ENCODE assay signal across 18 cellular contexts in the genomic region with DNA sequence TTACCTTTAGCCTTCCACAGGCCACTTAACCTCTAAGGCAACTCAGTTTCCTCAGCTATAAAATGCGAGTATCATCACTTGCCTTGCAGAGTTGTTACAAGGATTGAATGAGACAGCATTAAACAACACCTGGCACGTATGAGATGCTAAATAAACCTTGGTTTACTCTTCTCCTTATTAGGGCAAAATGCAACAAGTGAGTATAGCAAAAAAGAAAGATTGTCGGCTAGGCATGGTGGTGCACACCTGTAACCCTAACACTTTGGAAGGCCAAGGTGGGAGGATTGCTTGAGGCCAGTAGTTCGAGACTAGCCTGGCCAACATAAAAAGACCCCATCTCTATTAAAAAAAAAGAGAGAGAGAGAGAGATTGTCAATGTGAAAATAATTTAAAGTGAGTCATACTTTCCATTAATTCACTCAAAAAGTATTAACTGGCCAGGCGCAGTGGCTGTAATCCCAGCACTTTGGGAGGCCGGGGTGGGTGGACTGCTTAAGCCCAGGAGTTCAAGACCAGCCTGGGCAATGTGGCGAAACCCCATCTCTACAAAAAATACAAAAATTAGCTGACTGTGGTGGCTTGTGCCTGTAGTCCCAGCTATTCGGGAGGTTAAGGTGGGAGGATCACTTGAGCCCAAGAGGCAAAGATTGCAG. TPM values are rescaled to one million over a fixed set of nuclear protein-coding genes. Genes with fewer than 3 reads are reported as not detected.
DNase-seq lines count a peak whose midpoint lies in the region; ATAC-seq, FAIRE-seq and TF ChIP-seq lines count a peak whose summit lies in the region.
"Had no signal": no experiment of that assay in that cellular context is flagged by ENCODE, and none has a peak within 500 bp of the region (broad histone marks: within the 10 kb centered on the region; RNA-seq: fewer than 3 reads in every experiment).

No MANE protein-coding gene starts in this region.

- H3K27ac ChIP-seq in GM12878 (ENCODE audit: control insufficient read depth, insufficient read depth) (no peak overlapping the region), thyroid gland (no peak overlapping the region)
- H3K27ac ChIP-seq: 22Rv1, RWPE1 had no signal

- peaks cover 90% of the 10 kb centered on the region for H3K79me2 ChIP-seq in GM12878 (ENCODE audit: control insufficient read depth, insufficient read depth, low read length)

- SMC1A ChIA-PET in GM12878 (lab: Charles Lee; ENCODE audit: uncharacterized antibody, unreplicated experiment): interaction anchor here (0.8 to 2.6 kb wide), 4 partner anchors 9 to 94 kb away, joined by 3 to 8 read pairs (median 4); no protein-coding TSS in a partner anchor

- no peak for TF ChIP-seq RAD21 in GM12878 (IDR thresholded peaks at IDR 0.05; ENCODE audit: insufficient read depth, low read depth, low read length)

- in situ Hi-C loops in GM12878 (cut with MboI): no loop called here
- in situ Hi-C loops in KBM-7 (cut with MboI; ENCODE audit: low pct_unique_long_range_greater_than_20kb, low sequenced_read_pairs): no loop called here

- H3K4me2 ChIP-seq in GM12878 (ENCODE audit: control insufficient read depth, insufficient read depth): no peak overlapping the region

- H3K4me1 Mint-ChIP-seq in activated CD4-positive, alpha-beta T cell treated with anti-CD3 and anti-CD28 coated beads for 36 hours: peaks cover 54% of the 10 kb centered on the region
- peaks cover 46% of the 10 kb centered on the region for H3K4me1 Mint-ChIP-seq in osteocyte (ENCODE audit: unreplicated experiment)

- no peak for ATAC-seq in activated CD4-positive, alpha-beta T cell treated with anti-CD3 and anti-CD28 coated beads for 36 hours
- peak; percentile 4; the same call in 2 of the 3 replicates for ATAC-seq in GM12878

- no peaks in the 10 kb centered on the region for H3K27me3 ChIP-seq in GM12878 (replicated peaks in 1 of 2; ENCODE audit: control insufficient read depth in 2 of 2, insufficient read depth in 2 of 2, low read length in 1 of 2)
- H3K27me3 ChIP-seq in thyroid gland: no peaks in the 10 kb centered on the region
- H3K27me3 ChIP-seq: BE2C had no signal

- DNase-seq in activated CD4-positive, alpha-beta T cell treated with anti-CD3 and anti-CD28 coated beads for 36 hours: no peak
- no peak for DNase-seq in activated CD4-positive, alpha-beta T cell treated with anti-CD3 and anti-CD28 coated beads, Interleukin-2, amount 50 U/mL, for 48 hours
- no peak for DNase-seq in H54 (ENCODE audit: insufficient read length, low spot score)
- DNase-seq in GM12878 (ENCODE audit: low read depth, low spot score): no peak
- no peak for DNase-seq in osteocyte (ENCODE audit: extremely low spot score, unreplicated experiment)
- no peak for DNase-seq in thyroid gland
- DNase-seq in MV-4-11 (lab: John Stamatoyannopoulos, UW): no peak
- no peak for DNase-seq in KBM-7
- DNase-seq: BE2C; CD8-positive, alpha-beta memory T cell; GF-D8; NCI-H1105 treated with DMSO at 0.1 percent for 48 hours; NCI-H1694 treated with DMSO at 0.1 percent for 48 hours; NCI-H2107; NCI-H226; NCI-H524 treated with DMSO at 0.1 percent for 48 hours had no signal

- POLR2A ChIA-PET in activated CD4-positive, alpha-beta T cell treated with anti-CD3 and anti-CD28 coated beads for 36 hours (lab: Charles Lee): interaction anchor here (0.6 kb wide), 1 partner anchor 54 kb away, joined by 3 read pairs; no protein-coding TSS in a partner anchor
- POLR2A ChIA-PET in GM12878 (lab: Charles Lee): interaction anchor here (0.8 kb wide), 1 partner anchor 9 kb away, joined by 4 read pairs; no protein-coding TSS in a partner anchor

- no peak overlapping the region for H3K4me3 Mint-ChIP-seq in activated CD4-positive, alpha-beta T cell treated with anti-CD3 and anti-CD28 coated beads for 36 hours
- H3K4me3 Mint-ChIP-seq in osteocyte (ENCODE audit: unreplicated experiment): no peak overlapping the region
- H3K4me3 Mint-ChIP-seq: CD8-positive, alpha-beta memory T cell had no signal

- H3K4me1 ChIP-seq in GM12878 (ENCODE audit: control insufficient read depth, insufficient read depth, low read length) (peaks cover 9% of the 10 kb centered on the region), thyroid gland (peaks cover 14 to 23% of the 10 kb centered on the region in 2 donors)

- TF ChIP-seq EP300 in GM12878 (IDR thresholded peaks at IDR 0.05; ENCODE audit: borderline replicate concordance in 1 of 2, control insufficient read depth in 1 of 2, low read depth in 2 of 2, low read length in 2 of 2): no peak

- H3K36me3 ChIP-seq in GM12878 (ENCODE audit: control insufficient read depth in 2 of 2, insufficient read depth in 2 of 2, low read length in 1 of 2) (no peaks in the 10 kb centered on the region), thyroid gland (no peaks in the 10 kb centered on the region)
- H3K36me3 ChIP-seq: BE2C had no signal

- BruUV-seq in GM12878 (replicated peaks; lab: Mats Ljungman, UMichigan): no TSS peak

- no peaks in the 10 kb centered on the region for H3K27me3 Mint-ChIP-seq in activated CD4-positive, alpha-beta T cell treated with anti-CD3 and anti-CD28 coated beads for 36 hours
- H3K27me3 Mint-ChIP-seq in osteocyte (ENCODE audit: unreplicated experiment): no peaks in the 10 kb centered on the region
- H3K27me3 Mint-ChIP-seq: CD8-positive, alpha-beta memory T cell had no signal

- 91% methylated on average over 8 of the region's 8 CpGs for WGBS in GM12878 (ENCODE audit: insufficient coverage, insufficient replicate concordance, low lambda C conversion rate, missing lambda C conversion rate)
- WGBS in thyroid gland, 2 donors: 85 to 91% methylated on average over 8 of the region's 8 CpGs

- H2AFZ ChIP-seq in GM12878 (ENCODE audit: control insufficient read depth, low read depth, low read length): no peak overlapping the region

- H3K9me3 Mint-ChIP-seq in activated CD4-positive, alpha-beta T cell treated with anti-CD3 and anti-CD28 coated beads for 36 hours (ENCODE audit: low read depth): no peaks in the 10 kb centered on the region
- no peaks in the 10 kb centered on the region for H3K9me3 Mint-ChIP-seq in osteocyte (ENCODE audit: unreplicated experiment)
- H3K9me3 Mint-ChIP-seq: CD8-positive, alpha-beta memory T cell had no signal

- CTCF ChIA-PET in activated CD4-positive, alpha-beta T cell treated with anti-CD3 and anti-CD28 coated beads for 36 hours (lab: Charles Lee): interaction anchor here (1.6 kb wide), 1 partner anchor 8 kb away, joined by 11 read pairs; a partner anchor contains a TSS
- CTCF ChIA-PET in GM12878 (lab: Yijun Ruan, JAX): interaction anchor here (1.3 to 2.1 kb wide), 2 partner anchors 8 to 94 kb away, joined by 4 to 7 read pairs; a partner anchor contains a TSS

- RAD21 ChIA-PET in GM12878 (lab: Charles Lee; ENCODE audit: unreplicated experiment): interaction anchor here (1.3 to 1.5 kb wide), 2 partner anchors 8 to 158 kb away, joined by 3 to 4 read pairs; a partner anchor contains a TSS

- no peaks in the 10 kb centered on the region for H4K20me1 ChIP-seq in GM12878 (ENCODE audit: control insufficient read depth, insufficient read depth)

- FAIRE-seq in H54 (lab: Jason Lieb, UNC): peak; percentile 48
- FAIRE-seq in GM12878 (lab: Jason Lieb, UNC): no peak

- H3K4me3 ChIP-seq in GM12878 (no peak overlapping the region), thyroid gland (replicated peaks in 1 of 3) (no peak overlapping the region)

- TF ChIP-seq CTCF in GM12878 (IDR thresholded peaks at IDR 0.05 in 2 of 3, conservative IDR thresholded peaks at IDR 0.05 in 1 of 3; ENCODE audit: control insufficient read depth in 2 of 3, extremely low read depth in 1 of 3, insufficient read depth in 1 of 3, low read depth in 3 of 3, low read length in 3 of 3) (no peak), osteocyte (IDR thresholded peaks at IDR 0.05) (no peak), thyroid gland (IDR thresholded peaks at IDR 0.05) (no peak)

- H3K27ac Mint-ChIP-seq in activated CD4-positive, alpha-beta T cell treated with anti-CD3 and anti-CD28 coated beads for 36 hours: peak overlapping the region; percentile 31
- peak overlapping the region; percentile 70 for H3K27ac Mint-ChIP-seq in osteocyte (ENCODE audit: unreplicated experiment)

- no peaks in the 10 kb centered on the region for H3K9me3 ChIP-seq in GM12878 (replicated peaks; ENCODE audit: control insufficient read depth, insufficient read depth, low read length)
- H3K9me3 ChIP-seq in thyroid gland: no peaks in the 10 kb centered on the region
- H3K9me3 ChIP-seq: BE2C had no signal

- H3K9ac ChIP-seq in GM12878 (ENCODE audit: control insufficient read depth, insufficient read depth, low read length): no peak overlapping the region

- intact Hi-C loops in activated CD4-positive, alpha-beta T cell treated with anti-CD3 and anti-CD28 coated beads for 36 hours (cut with DNase I, micrococcal nuclease): no loop called here
- intact Hi-C loops in GM12878 (cut with micrococcal nuclease; ENCODE audit: unreplicated experiment): no loop called here
- intact Hi-C loops in thyroid gland (cut with DNase I): no loop called here

- TF ChIP-seq POLR2A in H54 (IDR thresholded peaks at IDR 0.05; ENCODE audit: low read depth, low read length) (no peak), GM12878 (IDR thresholded peaks at IDR 0.05; ENCODE audit: low read depth, low read length) (no peak), thyroid gland (IDR thresholded peaks at IDR 0.05) (no peak)

- no peaks in the 10 kb centered on the region for H3K36me3 Mint-ChIP-seq in activated CD4-positive, alpha-beta T cell treated with anti-CD3 and anti-CD28 coated beads for 36 hours (ENCODE audit: low read depth)
- H3K36me3 Mint-ChIP-seq in osteocyte (ENCODE audit: unreplicated experiment): peaks cover 3% of the 10 kb centered on the region

RNA-seq across cellular contexts. Expression of a gene that starts 8.0 kb away (rescaled TPM):
- total RNA-seq in activated CD4-positive, alpha-beta T cell treated with anti-CD3 and anti-CD28 coated beads for 36 hours: 10 to 100 TPM; 10.9 to 12.7 TPM
- 171 and 176 TPM in 2 replicates for total RNA-seq in GM12878 (2013; cell fraction: nucleolus; rRNA removed)
- total RNA-seq in GM12878 (2014; rRNA removed) (21.5 and 28.9 TPM in 2 replicates), GM12878 (2014; rRNA removed; fragmentation: Illumina TruSeq; extraction: Trizol) (28.9 and 29.9 TPM in 2 replicates), GM12878 (2021) (22.8 and 29.9 TPM in 2 replicates), osteocyte (23.8 and 27.3 TPM in 2 replicates), thyroid gland (10 to 100 TPM; 32.8 to 49.3 (median 37.3) TPM)
- 3.7 TPM for polyA plus RNA-seq in GM12878 (2011; ENCODE audit: low read depth)
- polyA plus RNA-seq in GM12878 (2011; rRNA removed) (15.7 and 23.1 TPM in 2 replicates), GM12878 (2014; fragmentation: Illumina TruSeq; extraction: Trizol) (17.9 and 21.1 TPM in 2 replicates), GM12878 (2014; fragmentation: Nextera tagmentation; extraction: Ambion mirVana) (1 to 10 TPM; 3.6 to 5.4 TPM), GM12878 (2014; rRNA removed) (10.5 and 11.0 TPM in 2 replicates), GM12878 (2016; fragmentation: Nextera tagmentation; extraction: Ambion mirVana) (10 to 100 TPM; 15.5 to 19.5 TPM)
- 3.4 and 4.2 TPM in 2 replicates for polyA plus RNA-seq in GM12878 (2011; cell fraction: cytosol; rRNA removed)
- 36.1 and 37.4 TPM in 2 replicates for polyA plus RNA-seq in GM12878 (2011; cell fraction: nucleus; rRNA removed)
- 5.5 and 8.0 TPM in 2 replicates for polyA plus RNA-seq in GM12878 (2012)
- 27.9 and 31.0 TPM in 2 replicates for polyA minus RNA-seq in GM12878 (2011; rRNA and poly(A)+ RNA removed)
- 9.0 and 9.6 TPM in 2 replicates for polyA minus RNA-seq in GM12878 (2011; cell fraction: cytosol; rRNA and poly(A)+ RNA removed)
- polyA minus RNA-seq in GM12878 (2011; cell fraction: nucleus; rRNA and poly(A)+ RNA removed): 58.0 and 82.6 TPM in 2 replicates

RNA-seq across cellular contexts. Expression of a gene that starts 21.3 kb away (rescaled TPM):
- total RNA-seq in activated CD4-positive, alpha-beta T cell treated with anti-CD3 and anti-CD28 coated beads for 36 hours: 10 to 100 TPM in 1 of 2 experiments, 1 to 10 TPM in 1; 9.1 to 10.5 TPM
- 12.6 and 16.0 TPM in 2 replicates for total RNA-seq in GM12878 (2013; cell fraction: nucleolus; rRNA removed)
- total RNA-seq in GM12878 (2014; rRNA removed) (13.4 and 15.7 TPM in 2 replicates), GM12878 (2014; rRNA removed; fragmentation: Illumina TruSeq; extraction: Trizol) (16.6 and 16.8 TPM in 2 replicates), GM12878 (2021) (14.0 and 15.8 TPM in 2 replicates), osteocyte (18.8 and 18.9 TPM in 2 replicates), thyroid gland (10 to 100 TPM; 10.7 to 14.9 (median 13.7) TPM)
- polyA plus RNA-seq in GM12878 (2011; ENCODE audit: low read depth): 5.8 TPM
- polyA plus RNA-seq in GM12878 (2011; rRNA removed) (11.8 and 19.2 TPM in 2 replicates), GM12878 (2014; fragmentation: Illumina TruSeq; extraction: Trizol) (17.6 and 19.0 TPM in 2 replicates), GM12878 (2014; fragmentation: Nextera tagmentation; extraction: Ambion mirVana) (1 to 10 TPM; 3.7 to 7.2 TPM), GM12878 (2014; rRNA removed) (10.8 and 10.9 TPM in 2 replicates), GM12878 (2016; fragmentation: Nextera tagmentation; extraction: Ambion mirVana) (10 to 100 TPM; 19.2 to 23.5 TPM)
- polyA plus RNA-seq in GM12878 (2011; cell fraction: cytosol; rRNA removed): 4.7 and 5.3 TPM in 2 replicates
- 1.7 and 2.3 TPM in 2 replicates for polyA plus RNA-seq in GM12878 (2011; cell fraction: nucleus; rRNA removed)
- polyA plus RNA-seq in GM12878 (2012): 8.7 and 10.3 TPM in 2 replicates
- polyA minus RNA-seq in GM12878 (2011; rRNA and poly(A)+ RNA removed): 5.2 and 5.8 TPM in 2 replicates
- polyA minus RNA-seq in GM12878 (2011; cell fraction: cytosol; rRNA and poly(A)+ RNA removed): 4.0 and 4.7 TPM in 2 replicates
- polyA minus RNA-seq in GM12878 (2011; cell fraction: nucleus; rRNA and poly(A)+ RNA removed): 2.1 and 5.5 TPM in 2 replicates
